8 cellular contexts compared by ENCODE assay signal in genomic region chr4:130563185-130563890, GRCh38.
A peak's percentile ranks its signal among the peaks of the same experiment; 100 is the strongest.
DNase-seq lines count a peak whose midpoint lies in the region; ATAC-seq, FAIRE-seq and TF ChIP-seq lines count a peak whose summit lies in the region.

No MANE protein-coding gene starts in this region.

- no peaks in the 10 kb centered on the region for H4K20me1 ChIP-seq in neural progenitor cell (ENCODE audit: low read depth)

- peaks cover 9% of the 10 kb centered on the region for H3K4me1 ChIP-seq in neural progenitor cell

- no peaks in the 10 kb centered on the region for H3K9me3 ChIP-seq in neural progenitor cell (ENCODE audit: low read depth)

- FAIRE-seq in H54 (lab: Jason Lieb, UNC) = peak; percentile 74

- H3K36me3 Mint-ChIP-seq in neural progenitor cell = no peaks in the 10 kb centered on the region

- no peak overlapping the region for H3K4me3 ChIP-seq in neural progenitor cell

- TF ChIP-seq CTCF in neural progenitor cell (IDR thresholded peaks at IDR 0.05) = peak; percentile 69

- H3K27ac Mint-ChIP-seq in neural progenitor cell = no peak overlapping the region

- no peaks in the 10 kb centered on the region for H3K27me3 ChIP-seq in neural progenitor cell

- peaks cover 11% of the 10 kb centered on the region for H3K9me3 Mint-ChIP-seq in neural progenitor cell

- H3K4me3 Mint-ChIP-seq in neural progenitor cell = peak overlapping the region; percentile 2

- H3K27ac ChIP-seq in neural progenitor cell = peak overlapping the region; percentile 7

- ATAC-seq in HG03565 (IDR thresholded peaks at IDR 0.05; ENCODE audit: unreplicated experiment) (no peak), GM18858 (IDR thresholded peaks at IDR 0.05; ENCODE audit: unreplicated experiment) (no peak)

- no peak overlapping the region for H3K4me2 ChIP-seq in neural progenitor cell

- no peaks in the 10 kb centered on the region for H3F3A ChIP-seq in neural progenitor cell (ENCODE audit: low read depth)

- peaks cover 3% of the 10 kb centered on the region for H3K27me3 Mint-ChIP-seq in neural progenitor cell (ENCODE audit: insufficient read depth, low read depth)

- H3K9ac ChIP-seq in neural progenitor cell = no peak overlapping the region

- no peak for TF ChIP-seq POLR2A in H54 (IDR thresholded peaks at IDR 0.05; ENCODE audit: low read depth, low read length)

- peaks cover 14% of the 10 kb centered on the region for H3K4me1 Mint-ChIP-seq in neural progenitor cell

- DNase-seq in H54 (ENCODE audit: insufficient read length, low spot score) (peak; percentile 21), OCI-M1 (lab: John Stamatoyannopoulos, UW) (peak; percentile 55), fibroblast of gingiva (ENCODE audit: low read depth) (peak; percentile 75), neural progenitor cell (ENCODE audit: low spot score) (peak; percentile 82), CD1c-positive myeloid dendritic cell (ENCODE audit: extremely low spot score) (no peak), KG1 (lab: John Stamatoyannopoulos, UW) (no peak)

- H2AFZ ChIP-seq in neural progenitor cell (replicated peaks) = peak overlapping the region; percentile 98

- no peaks in the 10 kb centered on the region for H3K79me2 ChIP-seq in neural progenitor cell (ENCODE audit: low read depth)

- no peaks in the 10 kb centered on the region for H3K36me3 ChIP-seq in neural progenitor cell

Comparison
In these comparisons a context has a peak if more than half of its experiments do, and no peak if none do; other contexts are left out.
1. DNase-seq: peak in H54 (single experiment), OCI-M1 (single experiment), fibroblast of gingiva (single experiment) and neural progenitor cell (single experiment); none in CD1c-positive myeloid dendritic cell (single experiment) and KG1 (single experiment).